ENCODE assay signal across 8 cellular contexts in genomic region chr1:20733361-20733975, GRCh38. TPM values are rescaled to one million over a fixed set of nuclear protein-coding genes. Genes with fewer than 3 reads are reported as not detected.
DNase-seq lines count a peak whose midpoint lies in the region; ATAC-seq and TF ChIP-seq lines count a peak whose summit lies in the region.

No MANE protein-coding gene starts in this region.

- H3K27ac ChIP-seq in tibial nerve = peak overlapping the region in 2 of 4 donors; percentile 1 to 61

- no peaks in the 10 kb centered on the region for H3K9me3 ChIP-seq in tibial nerve

- H3K27ac Mint-ChIP-seq in activated CD8-positive, alpha-beta memory T cell treated with anti-CD3 and anti-CD28 coated beads, Interleukin-2, amount 10 ng/mL, durations not matched to agents 7 days and 5 days = no peak overlapping the region
- H3K27ac Mint-ChIP-seq in activated T-helper 17 cell treated with anti-CD3 and anti-CD28 coated beads, Interleukin-2, amount 50 U/mL, for 72 hours = peak overlapping the region; percentile 72

- H3K27me3 ChIP-seq in tibial nerve = peaks cover 0 to 37% of the 10 kb centered on the region in 2 donors

- H3K36me3 Mint-ChIP-seq in activated CD8-positive, alpha-beta memory T cell treated with anti-CD3 and anti-CD28 coated beads, Interleukin-2, amount 10 ng/mL, durations not matched to agents 7 days and 5 days = peaks cover 10% of the 10 kb centered on the region
- H3K36me3 Mint-ChIP-seq in activated T-helper 17 cell treated with anti-CD3 and anti-CD28 coated beads, Interleukin-2, amount 50 U/mL, for 72 hours (ENCODE audit: low read depth) = peaks cover 15% of the 10 kb centered on the region

- CTCF ChIA-PET in activated CD8-positive, alpha-beta memory T cell treated with anti-CD3 and anti-CD28 coated beads, Interleukin-2, amount 10 ng/mL, durations not matched to agents 7 days and 5 days (lab: Charles Lee) = interaction anchor here (1.0 to 4.3 kb wide), 8 partner anchors 10 to 461 kb away, joined by 3 to 22 read pairs (median 4); partner anchors contain the start of gene HP1BP3

- no peak for ATAC-seq in activated CD8-positive, alpha-beta memory T cell treated with anti-CD3 and anti-CD28 coated beads, Interleukin-2, amount 10 ng/mL, durations not matched to agents 7 days and 5 days
- ATAC-seq in activated T-helper 17 cell treated with anti-CD3 and anti-CD28 coated beads, Interleukin-2, amount 50 U/mL, for 72 hours (replicated peaks) = no peak
- ATAC-seq in left lobe of liver = peak; percentile 33

- peaks cover 0 to 30% (median 0%) of the 10 kb centered on the region in 3 donors for H3K36me3 ChIP-seq in tibial nerve

- H3K9me3 Mint-ChIP-seq in activated CD8-positive, alpha-beta memory T cell treated with anti-CD3 and anti-CD28 coated beads, Interleukin-2, amount 10 ng/mL, durations not matched to agents 7 days and 5 days (ENCODE audit: low read depth) = no peaks in the 10 kb centered on the region
- no peaks in the 10 kb centered on the region for H3K9me3 Mint-ChIP-seq in activated T-helper 17 cell treated with anti-CD3 and anti-CD28 coated beads, Interleukin-2, amount 50 U/mL, for 72 hours

- peak overlapping the region in 3 of 4 donors; percentile 25 to 55 (median 37) for H3K4me3 ChIP-seq in tibial nerve

- H3K27me3 Mint-ChIP-seq in activated CD8-positive, alpha-beta memory T cell treated with anti-CD3 and anti-CD28 coated beads, Interleukin-2, amount 10 ng/mL, durations not matched to agents 7 days and 5 days = peaks cover 38% of the 10 kb centered on the region
- H3K27me3 Mint-ChIP-seq in activated T-helper 17 cell treated with anti-CD3 and anti-CD28 coated beads, Interleukin-2, amount 50 U/mL, for 72 hours = peaks cover 8% of the 10 kb centered on the region

- no peak for TF ChIP-seq POLR2A in tibial nerve (IDR thresholded peaks at IDR 0.05)

- peak overlapping the region; percentile 79 for H3K4me3 Mint-ChIP-seq in activated CD8-positive, alpha-beta memory T cell treated with anti-CD3 and anti-CD28 coated beads, Interleukin-2, amount 10 ng/mL, durations not matched to agents 7 days and 5 days
- H3K4me3 Mint-ChIP-seq in activated T-helper 17 cell treated with anti-CD3 and anti-CD28 coated beads, Interleukin-2, amount 50 U/mL, for 72 hours = peak overlapping the region; percentile 84

- H3K4me1 ChIP-seq in tibial nerve = peaks cover 0 to 28% (median 19%) of the 10 kb centered on the region in 4 donors

- WGBS in tibial nerve, 2 donors = 21 to 25% methylated on average over 6 to 7 of the region's 7 CpGs

- DNase-seq in activated CD8-positive, alpha-beta memory T cell treated with anti-CD3 and anti-CD28 coated beads, Interleukin-2, amount 10 ng/mL, durations not matched to agents 7 days and 5 days = no peak
- no peak for DNase-seq in activated CD8-positive, alpha-beta memory T cell treated with anti-CD3 and anti-CD28 coated beads, Interleukin-2, amount 50 U/mL, for 48 hours
- DNase-seq in left lobe of liver (ENCODE audit: low spot score) (no peak), tibial nerve (ENCODE audit: low spot score in 2 of 2) (no peak), HT-29 (ENCODE audit: low spot score) (no peak), NCI-H510A treated with DMSO at 0.1 percent for 48 hours (lab: John Stamatoyannopoulos, UW) (no peak), OCI-M2 (lab: John Stamatoyannopoulos, UW; ENCODE audit: unreplicated experiment) (no peak)

- H3K4me1 Mint-ChIP-seq in activated CD8-positive, alpha-beta memory T cell treated with anti-CD3 and anti-CD28 coated beads, Interleukin-2, amount 10 ng/mL, durations not matched to agents 7 days and 5 days = peaks cover 20% of the 10 kb centered on the region
- H3K4me1 Mint-ChIP-seq in activated T-helper 17 cell treated with anti-CD3 and anti-CD28 coated beads, Interleukin-2, amount 50 U/mL, for 72 hours = peaks cover 9% of the 10 kb centered on the region

- TF ChIP-seq CTCF in tibial nerve (IDR thresholded peaks at IDR 0.05) = no peak

- no peak for TF ChIP-seq EP300 in tibial nerve (IDR thresholded peaks at IDR 0.05)

RNA-seq across cellular contexts. Expression of gene SH2D5, which starts 1.0 kb away (rescaled TPM):
- not detected for total RNA-seq in activated CD8-positive, alpha-beta memory T cell treated with anti-CD3 and anti-CD28 coated beads, Interleukin-2, amount 10 ng/mL, durations not matched to agents 7 days and 5 days
- total RNA-seq in activated T-helper 17 cell treated with anti-CD3 and anti-CD28 coated beads, Interleukin-2, amount 50 U/mL, for 72 hours = under 1 TPM in 1 of 2 donors, not detected in 1; 0.06 TPM
- total RNA-seq in left lobe of liver (0.30 TPM), tibial nerve (not detected)
- total RNA-seq in HT-29 (2014; rRNA removed; shearing (Covaris generic)) = 0.55 and 3.6 TPM in 2 replicates

RNA-seq across cellular contexts. Expression of gene KIF17, which starts 15.7 kb away (rescaled TPM):
- not detected for total RNA-seq in activated CD8-positive, alpha-beta memory T cell treated with anti-CD3 and anti-CD28 coated beads, Interleukin-2, amount 10 ng/mL, durations not matched to agents 7 days and 5 days
- under 1 TPM; 0.06 to 0.85 TPM for total RNA-seq in activated T-helper 17 cell treated with anti-CD3 and anti-CD28 coated beads, Interleukin-2, amount 50 U/mL, for 72 hours
- 1.5 TPM for total RNA-seq in left lobe of liver
- 1 to 10 TPM in 3 of 4 donors, under 1 TPM in 1; 0.59 to 4.2 (median 3.3) TPM for total RNA-seq in tibial nerve
- total RNA-seq in HT-29 (2014; rRNA removed; shearing (Covaris generic)) = not detected in 2 replicates

RNA-seq across cellular contexts. Expression of gene HP1BP3, which starts 53.6 kb away (rescaled TPM):
- 100 to 1,000 TPM; 295 to 364 TPM for total RNA-seq in activated CD8-positive, alpha-beta memory T cell treated with anti-CD3 and anti-CD28 coated beads, Interleukin-2, amount 10 ng/mL, durations not matched to agents 7 days and 5 days
- 100 to 1,000 TPM; 223 to 244 TPM for total RNA-seq in activated T-helper 17 cell treated with anti-CD3 and anti-CD28 coated beads, Interleukin-2, amount 50 U/mL, for 72 hours
- 71.9 TPM for total RNA-seq in left lobe of liver
- total RNA-seq in tibial nerve = 100 to 1,000 TPM; 222 to 491 (median 311) TPM
- 199 and 207 TPM in 2 replicates for total RNA-seq in HT-29 (2014; rRNA removed; shearing (Covaris generic))
